Comparison of ENCODE assay signal across 8 cellular contexts in genomic region chr4:152679414-152680281, GRCh38. TPM values are rescaled to one million over a fixed set of nuclear protein-coding genes. Genes with fewer than 3 reads are reported as not detected.
DNase-seq lines count a peak whose midpoint lies in the region; ATAC-seq and TF ChIP-seq lines count a peak whose summit lies in the region.

Gene TMEM154, minus strand, starts transcription at chr4:152679997. Its CDS starts 64 bp downstream, at chr4:152679933.

- peak; percentile 45 for DNase-seq in GM13977 (ENCODE audit: low spot score)
- DNase-seq in NCI-H1105 treated with DMSO at 0.1 percent for 48 hours (lab: John Stamatoyannopoulos, UW): peak; percentile 54
- peak; percentile 72 for DNase-seq in activated CD4-positive, alpha-beta T cell treated with anti-CD3 and anti-CD28 coated beads for 48 hours
- DNase-seq in dermis blood vessel endothelial cell: peak; percentile 81
- DNase-seq in lower leg skin (ENCODE audit: low spot score in 2 of 2): peak; percentile 65 to 91
- DNase-seq in stimulated activated CD4-positive, alpha-beta T cell treated with anti-CD3 and anti-CD28 coated beads, Interleukin-4, amount 100 ng/mL, for 4 hours: peak; percentile 47 to 50
- DNase-seq in KG1 (lab: John Stamatoyannopoulos, UW): no peak

- TF ChIP-seq POLR2A in lower leg skin (IDR thresholded peaks at IDR 0.05): no peak

- in situ Hi-C loops in GM13977 (cut with MboI; ENCODE audit: low pct_unique_long_range_greater_than_20kb, low sequenced_read_pairs, unreplicated experiment): no loop called here

- ATAC-seq in HG02571 (IDR thresholded peaks at IDR 0.05; ENCODE audit: unreplicated experiment): peak; percentile 66

- intact Hi-C loops in lower leg skin (cut with DNase I; ENCODE audit: low total_unique reads): no loop called here

- H3K4me3 ChIP-seq in lower leg skin (ENCODE audit: low read depth, poor library complexity, severe bottlenecking): peak within 1 kb of the TSS; percentile 44

- TF ChIP-seq CTCF in GM13977 (IDR thresholded peaks at IDR 0.05; ENCODE audit: extremely low read depth, insufficient read depth, missing control alignments) (no peak), lower leg skin (IDR thresholded peaks at IDR 0.05) (no peak)

- WGBS in lower leg skin, 2 donors: 2 to 4% methylated on average over 32 of the region's 32 CpGs

RNA-seq across cellular contexts. Expression of gene TMEM154, which starts in this region (rescaled TPM):
- total RNA-seq in dermis blood vessel endothelial cell (1.0 and 3.1 TPM in 2 replicates), lower leg skin (100 to 1,000 TPM in 2 of 4 donors, 10 to 100 TPM in 2; 73.1 to 139 (median 97.5) TPM)

Comparison
In these comparisons a context has a peak if more than half of its experiments do, and no peak if none do; other contexts are left out.
1. RNA of gene TMEM154 (total RNA-seq): 73.1 to 139 TPM in lower leg skin; 1.0 to 3.1 TPM in dermis blood vessel endothelial cell; every median in the first group is over 10 times any median in the second.